9 cellular contexts compared by ENCODE assay signal in genomic region chr11:130023204-130023603, GRCh38. TPM values are rescaled to one million over a fixed set of nuclear protein-coding genes. Genes with fewer than 3 reads are reported as not detected.
DNase-seq lines count a peak whose midpoint lies in the region; ATAC-seq, FAIRE-seq and TF ChIP-seq lines count a peak whose summit lies in the region.
"Had no signal": no experiment of that assay in that cellular context is flagged by ENCODE, and none has a peak within 500 bp of the region (broad histone marks: within the 10 kb centered on the region; RNA-seq: fewer than 3 reads in every experiment).

No MANE protein-coding gene starts in this region.

- no peaks in the 10 kb centered on the region for H3K36me3 ChIP-seq in hepatocyte (replicated peaks; ENCODE audit: insufficient read depth, low read depth)

- WGBS in hepatocyte (ENCODE audit: low lambda C conversion rate, missing lambda C conversion rate) = 63% methylated on average over 2 of the region's 2 CpGs

- H3K9me3 ChIP-seq in hepatocyte (ENCODE audit: low read depth) = no peaks in the 10 kb centered on the region

- H3K79me2 ChIP-seq in hepatocyte = no peaks in the 10 kb centered on the region

- H3K9me2 ChIP-seq in hepatocyte (replicated peaks; ENCODE audit: insufficient read depth) = no peaks in the 10 kb centered on the region

- peak; percentile 99 for ATAC-seq in HG03108 (IDR thresholded peaks at IDR 0.05; ENCODE audit: unreplicated experiment)

- no peaks in the 10 kb centered on the region for H3K27me3 ChIP-seq in hepatocyte

- H3K27ac ChIP-seq in VCaP (peak overlapping the region; percentile 86; the same call in 1 of the 2 replicates), hepatocyte (no peak overlapping the region)

- no peak overlapping the region for H3K4me3 ChIP-seq in hepatocyte

- no peak for TF ChIP-seq CTCF in VCaP (conservative IDR thresholded peaks at IDR 0.05)
- no peak for TF ChIP-seq CTCF in hepatocyte (IDR thresholded peaks at IDR 0.05; ENCODE audit: poor library complexity)

- H3K4me2 ChIP-seq in hepatocyte = no peak overlapping the region

- H2AFZ ChIP-seq in hepatocyte = no peak overlapping the region

- H3K4me1 ChIP-seq in hepatocyte (ENCODE audit: insufficient read depth) = no peaks in the 10 kb centered on the region

- FAIRE-seq in urothelium cell line (lab: Jason Lieb, UNC) = no peak
- FAIRE-seq: A204.1 had no signal

- no peaks in the 10 kb centered on the region for H4K20me1 ChIP-seq in hepatocyte (ENCODE audit: insufficient read depth, poor library complexity, severe bottlenecking)

- peak; percentile 5 for DNase-seq in NCI-H2171 treated with DMSO at 0.1 percent for 48 hours (lab: John Stamatoyannopoulos, UW)
- no peak for DNase-seq in NCI-H2171 (lab: John Stamatoyannopoulos, UW)
- DNase-seq in urothelium cell line (ENCODE audit: low spot score) = peak; percentile 71
- DNase-seq in hepatocyte (ENCODE audit: low spot score) = no peak
- DNase-seq in NCI-H2107 (lab: John Stamatoyannopoulos, UW) = no peak
- DNase-seq in epidermal melanocyte (ENCODE audit: insufficient read length, low spot score) = no peak

RNA-seq across cellular contexts. Expression of gene PRDM10, which starts 20.6 kb away (rescaled TPM):
- 7.1 and 8.1 TPM in 2 replicates for total RNA-seq in hepatocyte
- 3.8 and 4.6 TPM in 2 replicates for polyA plus RNA-seq in hepatocyte

RNA-seq across cellular contexts. Expression of gene APLP2, which starts 46.5 kb away (rescaled TPM):
- 485 and 500 TPM in 2 replicates for total RNA-seq in hepatocyte
- 475 and 481 TPM in 2 replicates for polyA plus RNA-seq in hepatocyte

Comparison
In these comparisons a context has a peak if more than half of its experiments do, and no peak if none do; other contexts are left out.
1. DNase-seq: peak in NCI-H2171 treated with DMSO at 0.1 percent for 48 hours (single experiment) and urothelium cell line (single experiment); none in NCI-H2171 (single experiment), hepatocyte (single experiment), NCI-H2107 (single experiment) and epidermal melanocyte (single experiment).